ENCODE assay signal across 14 cellular contexts in genomic region chr5:87195616-87196015, GRCh38.
A peak's percentile ranks its signal among the peaks of the same experiment; 100 is the strongest.
DNase-seq lines count a peak whose midpoint lies in the region; ATAC-seq, FAIRE-seq and TF ChIP-seq lines count a peak whose summit lies in the region.
"Had no signal": no experiment of that assay in that cellular context is flagged by ENCODE, and none has a peak within 500 bp of the region (broad histone marks: within the 10 kb centered on the region; RNA-seq: fewer than 3 reads in every experiment).

No MANE protein-coding gene starts in this region.

- H3K4me2 ChIP-seq in BLaER1 treated with 17β-estradiol and CSF1 and Interleukin-3, amounts not matched to agents 10 nM and 100 nM, result peak overlapping the region in 8 of 11 experiments; percentile 1 to 82 (median 38); a peak in 11 of 22 replicates
- no peak overlapping the region for H3K4me2 ChIP-seq in neural progenitor cell

- H3K4me3 ChIP-seq in BLaER1 treated with 17β-estradiol and CSF1 and Interleukin-3, amounts not matched to agents 10 nM and 100 nM, result no peak overlapping the region
- H3K4me3 ChIP-seq in bronchial epithelial cell (ENCODE audit: low read depth, low read length) (no peak overlapping the region), SJCRH30 (no peak overlapping the region), neural progenitor cell (no peak overlapping the region)

- TF ChIP-seq CTCF in bronchial epithelial cell (IDR thresholded peaks at IDR 0.05; ENCODE audit: insufficient read depth, low read length, severe bottlenecking) (no peak), mesothelial cell of epicardium (IDR thresholded peaks at IDR 0.05; ENCODE audit: unreplicated experiment) (no peak), neural progenitor cell (IDR thresholded peaks at IDR 0.05) (no peak)

- H3K27me3 Mint-ChIP-seq in mesothelial cell of epicardium (ENCODE audit: low read depth), result no peaks in the 10 kb centered on the region
- no peaks in the 10 kb centered on the region for H3K27me3 Mint-ChIP-seq in neural progenitor cell (ENCODE audit: insufficient read depth, low read depth)

- H3K9me3 Mint-ChIP-seq in mesothelial cell of epicardium, result peaks cover 15% of the 10 kb centered on the region
- no peaks in the 10 kb centered on the region for H3K9me3 Mint-ChIP-seq in neural progenitor cell

- no peaks in the 10 kb centered on the region for H3K36me3 ChIP-seq in BLaER1 treated with 17β-estradiol and CSF1 and Interleukin-3, amounts not matched to agents 10 nM and 100 nM
- no peaks in the 10 kb centered on the region for H3K36me3 ChIP-seq in bronchial epithelial cell (ENCODE audit: control insufficient read depth, insufficient read depth, low read length)
- no peaks in the 10 kb centered on the region for H3K36me3 ChIP-seq in SJCRH30
- no peaks in the 10 kb centered on the region for H3K36me3 ChIP-seq in neural progenitor cell

- DNase-seq in HT1080 (ENCODE audit: low read depth) (peak; percentile 43), bronchial epithelial cell (ENCODE audit: low read depth) (peak; percentile 6), mesothelial cell of epicardium (ENCODE audit: low spot score in 2 of 2, unreplicated experiment in 2 of 2) (no peak), SJCRH30 (no peak), G401 (ENCODE audit: low spot score) (no peak), neural progenitor cell (ENCODE audit: low spot score) (no peak)
- DNase-seq: GDM1; NCI-H1417 treated with DMSO at 0.1 percent for 48 hours; NCI-H69; SHP77 treated with DMSO at 0.1 percent for 48 hours; stimulated activated CD4-positive, alpha-beta T cell treated with anti-CD3 and anti-CD28 coated beads, Interleukin-1b, Interleukin-23, amount 100 ng/mL, for 48 hours had no signal

- in situ Hi-C loops in G401 (cut with HindIII; ENCODE audit: low sequenced_read_pairs), result no loop called here

- H3K36me3 Mint-ChIP-seq in mesothelial cell of epicardium, result no peaks in the 10 kb centered on the region
- H3K36me3 Mint-ChIP-seq in neural progenitor cell, result no peaks in the 10 kb centered on the region

- H3K4me1 ChIP-seq in BLaER1 treated with 17β-estradiol and CSF1 and Interleukin-3, amounts not matched to agents 10 nM and 100 nM, result peaks cover 0 to 26% (median 8%) of the 10 kb centered on the region in 10 experiments; a peak in 12 of 20 replicates
- H3K4me1 ChIP-seq in SJCRH30 (no peaks in the 10 kb centered on the region), neural progenitor cell (no peaks in the 10 kb centered on the region)

- peaks cover 12% of the 10 kb centered on the region for H3K4me1 Mint-ChIP-seq in mesothelial cell of epicardium
- peaks cover 5% of the 10 kb centered on the region for H3K4me1 Mint-ChIP-seq in neural progenitor cell

- no peaks in the 10 kb centered on the region for H4K20me1 ChIP-seq in BLaER1 treated with 17β-estradiol and CSF1 and Interleukin-3, amounts not matched to agents 10 nM and 100 nM
- no peaks in the 10 kb centered on the region for H4K20me1 ChIP-seq in neural progenitor cell (ENCODE audit: low read depth)

- H3K27ac ChIP-seq in BLaER1 treated with 17β-estradiol and CSF1 and Interleukin-3, amounts not matched to agents 10 nM and 100 nM, result peak overlapping the region in 2 of 11 experiments; percentile 44 to 46; a peak in 3 of 22 replicates
- no peak overlapping the region for H3K27ac ChIP-seq in SJCRH30
- H3K27ac ChIP-seq in neural progenitor cell, result no peak overlapping the region
- H3K27ac ChIP-seq: C4-2B had no signal

- no peak for ATAC-seq in HG02938 (IDR thresholded peaks at IDR 0.05; ENCODE audit: unreplicated experiment)

- H3K27ac Mint-ChIP-seq in mesothelial cell of epicardium (peak overlapping the region; percentile 54), neural progenitor cell (no peak overlapping the region)

- no peak for FAIRE-seq in bronchial epithelial cell (lab: Jason Lieb, UNC)

- H3F3A ChIP-seq in neural progenitor cell (ENCODE audit: low read depth), result no peaks in the 10 kb centered on the region

- H3K9ac ChIP-seq in BLaER1 treated with 17β-estradiol and CSF1 and Interleukin-3, amounts not matched to agents 10 nM and 100 nM, result peak overlapping the region in 2 of 11 experiments; percentile 11 to 19; a peak in 1 of 22 replicates
- no peak overlapping the region for H3K9ac ChIP-seq in neural progenitor cell

- no peak overlapping the region for H2AFZ ChIP-seq in neural progenitor cell (replicated peaks)

- H3K4me3 Mint-ChIP-seq in mesothelial cell of epicardium (no peak overlapping the region), neural progenitor cell (no peak overlapping the region)

- no peaks in the 10 kb centered on the region for H3K79me2 ChIP-seq in neural progenitor cell (ENCODE audit: low read depth)

- no peaks in the 10 kb centered on the region for H3K27me3 ChIP-seq in BLaER1 treated with 17β-estradiol and CSF1 and Interleukin-3, amounts not matched to agents 10 nM and 100 nM
- H3K27me3 ChIP-seq in bronchial epithelial cell (ENCODE audit: control insufficient read depth, insufficient read depth, low read length) (no peaks in the 10 kb centered on the region), SJCRH30 (no peaks in the 10 kb centered on the region), neural progenitor cell (no peaks in the 10 kb centered on the region)

- peaks cover 0 to 8% (median 0%) of the 10 kb centered on the region in 11 experiments; a peak in 1 of 22 replicates for H3K9me3 ChIP-seq in BLaER1 treated with 17β-estradiol and CSF1 and Interleukin-3, amounts not matched to agents 10 nM and 100 nM (replicated peaks in 1 of 11)
- H3K9me3 ChIP-seq in SJCRH30 (replicated peaks) (no peaks in the 10 kb centered on the region; the same call in 1 of the 2 replicates), neural progenitor cell (ENCODE audit: low read depth) (no peaks in the 10 kb centered on the region)

Comparison
In these comparisons a context has a peak if more than half of its experiments do, and no peak if none do; other contexts are left out.
1. DNase-seq: peak in HT1080 (single experiment) and bronchial epithelial cell (single experiment); none in mesothelial cell of epicardium (0 of 2), SJCRH30 (0 of 2), G401 (single experiment) and neural progenitor cell (single experiment).